ENCODE assay signal across 11 cellular contexts in genomic region chr11:6297831-6298230, GRCh38. TPM values are rescaled to one million over a fixed set of nuclear protein-coding genes. Genes with fewer than 3 reads are reported as not detected.
A peak's percentile ranks its signal among the peaks of the same experiment; 100 is the strongest.
DNase-seq lines count a peak whose midpoint lies in the region; ATAC-seq and TF ChIP-seq lines count a peak whose summit lies in the region.
"Had no signal": no experiment of that assay in that cellular context is flagged by ENCODE, and none has a peak within 500 bp of the region (broad histone marks: within the 10 kb centered on the region; RNA-seq: fewer than 3 reads in every experiment).

No MANE protein-coding gene starts in this region.

- H3K27ac ChIP-seq in body of pancreas = no peak overlapping the region

- H3K27me3 Mint-ChIP-seq in nephron progenitor cell (ENCODE audit: low read depth, poor library complexity) = no peaks in the 10 kb centered on the region
- H3K27me3 Mint-ChIP-seq: brain had no signal

- no peak overlapping the region for H3K27ac Mint-ChIP-seq in nephron progenitor cell
- H3K27ac Mint-ChIP-seq: brain had no signal

- no peak overlapping the region for H3K4me3 Mint-ChIP-seq in nephron progenitor cell
- H3K4me3 Mint-ChIP-seq: brain had no signal

- no peak overlapping the region for H3K4me3 ChIP-seq in Jurkat, Clone E6-1 (ENCODE audit: low read length)
- H3K4me3 ChIP-seq in body of pancreas = no peak overlapping the region

- no peaks in the 10 kb centered on the region for H3K36me3 Mint-ChIP-seq in nephron progenitor cell (ENCODE audit: low read depth)
- H3K36me3 Mint-ChIP-seq: brain had no signal

- H3K27me3 ChIP-seq in body of pancreas = no peaks in the 10 kb centered on the region

- H3K4me1 ChIP-seq in body of pancreas = no peaks in the 10 kb centered on the region

- TF ChIP-seq CTCF in body of pancreas (IDR thresholded peaks at IDR 0.05) (peak in 6 of 7 experiments; percentile 15 to 66 (median 50)), nephron progenitor cell (IDR thresholded peaks at IDR 0.05) (peak; percentile 33)

- TF ChIP-seq POLR2A in body of pancreas (IDR thresholded peaks at IDR 0.05) = no peak

- no peaks in the 10 kb centered on the region for H3K9me3 Mint-ChIP-seq in nephron progenitor cell

- WGBS in body of pancreas, 2 donors = 43 to 88% methylated on average over 1 of the region's 1 CpG

- ATAC-seq in body of pancreas (no peak), GM18520 (IDR thresholded peaks at IDR 0.05; ENCODE audit: unreplicated experiment) (no peak), HG03025 (IDR thresholded peaks at IDR 0.05; ENCODE audit: low FRiP score, unreplicated experiment) (no peak)

- no peaks in the 10 kb centered on the region for H3K36me3 ChIP-seq in body of pancreas (replicated peaks in 1 of 2; ENCODE audit: insufficient read depth in 1 of 2, low read depth in 2 of 2)

- DNase-seq in EL (peak; percentile 13), body of pancreas (peak in 1 of 4 donors; percentile 11), nephron progenitor cell (no peak), mucosa of gallbladder (ENCODE audit: low spot score) (no peak), AG08396 (ENCODE audit: low spot score) (no peak)
- DNase-seq in Jurkat, Clone E6-1 (ENCODE audit: low read depth, low spot score) = peak; percentile 1
- DNase-seq: activated CD4-positive, CD25-positive, alpha-beta regulatory T cell treated with anti-CD3 and anti-CD28 coated beads, Interleukin-2, amount 50 U/mL, for 72 hours had no signal

- peaks cover 37% of the 10 kb centered on the region for H3K4me1 Mint-ChIP-seq in nephron progenitor cell

- intact Hi-C loops in body of pancreas (cut with DNase I) = no loop called here

- H3K9me3 ChIP-seq in body of pancreas = no peaks in the 10 kb centered on the region

RNA-seq across cellular contexts. Expression of gene CAVIN3, which starts 22.5 kb away (rescaled TPM):
- polyA plus RNA-seq in Jurkat, Clone E6-1 (2012; ENCODE audit: insufficient read depth, insufficient read length) = not detected
- total RNA-seq in body of pancreas (10 to 100 TPM; 47.7 to 76.5 TPM), mucosa of gallbladder (16.3 TPM)

RNA-seq across cellular contexts. Expression of gene CCKBR, which starts 38.2 kb away (rescaled TPM):
- 11.7 TPM for polyA plus RNA-seq in Jurkat, Clone E6-1 (2012; ENCODE audit: insufficient read depth, insufficient read length)
- total RNA-seq in body of pancreas (1 to 10 TPM; 1.0 to 3.3 TPM), mucosa of gallbladder (0.55 TPM)
- polyA plus RNA-seq: keratinocyte had no signal

RNA-seq across cellular contexts. Expression of gene CNGA4, which starts 58.9 kb away (rescaled TPM):
- not detected for polyA plus RNA-seq in Jurkat, Clone E6-1 (2012; ENCODE audit: insufficient read depth, insufficient read length)
- total RNA-seq in body of pancreas (not detected), mucosa of gallbladder (0.26 TPM)

Comparison
In these comparisons a context has a peak if more than half of its experiments do, and no peak if none do; other contexts are left out.
1. DNase-seq: peak in EL (single experiment) and Jurkat, Clone E6-1 (single experiment); none in nephron progenitor cell (single experiment), mucosa of gallbladder (single experiment) and AG08396 (single experiment).